In the genomic region with DNA sequence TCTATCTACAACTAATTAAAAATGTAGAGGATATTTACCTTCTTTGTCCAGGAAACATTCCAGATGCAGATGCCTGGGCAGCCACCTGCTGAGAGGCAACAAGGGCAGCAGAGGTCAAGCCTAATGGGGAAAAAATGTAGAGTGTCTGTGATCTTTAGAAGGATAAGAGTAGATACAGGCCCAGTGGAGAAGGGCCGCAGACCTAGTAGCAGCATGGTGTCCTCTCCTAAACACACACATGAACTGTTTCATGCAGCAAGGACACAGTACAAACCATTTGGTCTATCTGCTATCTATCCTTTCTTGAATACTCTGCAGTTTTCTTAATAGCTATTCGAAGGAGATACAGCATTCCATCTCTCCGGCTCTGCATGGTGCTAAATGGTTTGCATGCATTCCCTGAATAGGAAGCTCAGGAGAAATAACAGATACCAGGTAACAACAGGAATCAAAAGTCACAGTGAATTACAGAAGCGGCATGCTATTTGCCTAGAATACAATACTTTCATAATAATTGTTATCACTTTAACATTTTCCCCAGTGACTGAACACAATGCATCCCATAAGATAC, we compare ENCODE assay signal across 2 cellular contexts.
A peak's percentile ranks its signal among the peaks of the same experiment; 100 is the strongest.
TF ChIP-seq lines count a peak whose summit lies in the region.

No MANE protein-coding gene starts in this region.

TF ChIP-seq in A549, 52 proteins besides CTCF, POLR2A, EP300 and RAD21:
- TF ChIP-seq GATA3 (IDR thresholded peaks at IDR 0.05; ENCODE audit: borderline replicate concordance) = peak; percentile 29; the same call in 1 of the 2 replicates
- TF ChIP-seq FOSB (CRISPR knock-in tag; IDR thresholded peaks at IDR 0.05) = no peak

TF ChIP-seq in H1, 55 proteins besides CTCF, POLR2A, EP300 and RAD21:
- TF ChIP-seq KDM4A (IDR thresholded peaks at IDR 0.05; ENCODE audit: low read depth, low read length, severe bottlenecking) (no peak), HDAC2 (IDR thresholded peaks at IDR 0.05; ENCODE audit: borderline replicate concordance in 1 of 2, low read depth in 2 of 2, low read length in 2 of 2) (no peak; a peak in 1 of 4 replicates), CHD1 (IDR thresholded peaks at IDR 0.05; ENCODE audit: low read depth, low read length) (no peak), RXRA (IDR thresholded peaks at IDR 0.05; ENCODE audit: insufficient read depth, low read depth, low read length) (peak; percentile 87; the same call in 1 of the 2 replicates), HDAC6 (IDR thresholded peaks at IDR 0.05; ENCODE audit: low read depth, low read length) (no peak), BACH1 (IDR thresholded peaks at IDR 0.05; ENCODE audit: low read length) (no peak), RBBP5 (IDR thresholded peaks at IDR 0.05; ENCODE audit: borderline replicate concordance, low read depth, low read length) (no peak), GABPA (IDR thresholded peaks at IDR 0.05; ENCODE audit: borderline replicate concordance, insufficient read depth, low read length) (no peak), GTF2F1 (IDR thresholded peaks at IDR 0.05; ENCODE audit: borderline replicate concordance, low read depth, low read length) (no peak), RFX5 (IDR thresholded peaks at IDR 0.05; ENCODE audit: borderline replicate concordance, low read depth, low read length) (no peak), ASH2L (IDR thresholded peaks at IDR 0.05; ENCODE audit: low read length) (peak; percentile 37), SP4 (IDR thresholded peaks at IDR 0.05; ENCODE audit: low read length) (no peak), TEAD4 (IDR thresholded peaks at IDR 0.05; ENCODE audit: low read depth, low read length) (peak; percentile 95), SIX5 (IDR thresholded peaks at IDR 0.05; ENCODE audit: low read depth, low read length) (no peak), JUND (IDR thresholded peaks at IDR 0.05; ENCODE audit: low read length) (no peak), CBX5 (IDR thresholded peaks at IDR 0.05; ENCODE audit: low read depth, low read length) (no peak), SRF (IDR thresholded peaks at IDR 0.05; ENCODE audit: low read depth, low read length) (no peak), BCL11A (IDR thresholded peaks at IDR 0.05; ENCODE audit: low read depth in 2 of 2, low read length in 2 of 2) (no peak), CREB1 (IDR thresholded peaks at IDR 0.05) (no peak), POU5F1 (IDR thresholded peaks at IDR 0.05; ENCODE audit: low read depth, low read length) (0 out of 2 replicates have a peak, but pooled peaks have one; percentile 38), SP1 (IDR thresholded peaks at IDR 0.05; ENCODE audit: low read depth, low read length) (0 out of 2 replicates have a peak, but pooled peaks have one; percentile 19), JUN (IDR thresholded peaks at IDR 0.05; ENCODE audit: low read depth, low read length) (no peak), CEBPB (IDR thresholded peaks at IDR 0.05; ENCODE audit: low read depth, low read length) (no peak), MAFK (IDR thresholded peaks at IDR 0.05; ENCODE audit: low read depth, low read length) (no peak), TCF12 (IDR thresholded peaks at IDR 0.05; ENCODE audit: low read depth, low read length) (0 out of 2 replicates have a peak, but pooled peaks have one; percentile 41), EZH2 (IDR thresholded peaks at IDR 0.05; ENCODE audit: low read depth, low read length, severe bottlenecking) (no peak), CHD2 (IDR thresholded peaks at IDR 0.05; ENCODE audit: low read length) (no peak), EGR1 (IDR thresholded peaks at IDR 0.05; ENCODE audit: borderline replicate concordance, low read depth, low read length) (no peak), SP2 (IDR thresholded peaks at IDR 0.05; ENCODE audit: low read length) (no peak), CBX8 (IDR thresholded peaks at IDR 0.05; ENCODE audit: borderline replicate concordance, low read depth, low read length) (no peak), YY1 (IDR thresholded peaks at IDR 0.05; ENCODE audit: low read depth, low read length) (no peak), NANOG (IDR thresholded peaks at IDR 0.05; ENCODE audit: insufficient read depth, low read depth, low read length, poor library complexity, severe bottlenecking) (no peak), SIN3A (conservative IDR thresholded peaks at IDR 0.05 in 1 of 2, IDR thresholded peaks at IDR 0.05 in 1 of 2; ENCODE audit: low read depth in 1 of 2, low read length in 2 of 2) (no peak)
- TF ChIP-seq, protein P1, sequence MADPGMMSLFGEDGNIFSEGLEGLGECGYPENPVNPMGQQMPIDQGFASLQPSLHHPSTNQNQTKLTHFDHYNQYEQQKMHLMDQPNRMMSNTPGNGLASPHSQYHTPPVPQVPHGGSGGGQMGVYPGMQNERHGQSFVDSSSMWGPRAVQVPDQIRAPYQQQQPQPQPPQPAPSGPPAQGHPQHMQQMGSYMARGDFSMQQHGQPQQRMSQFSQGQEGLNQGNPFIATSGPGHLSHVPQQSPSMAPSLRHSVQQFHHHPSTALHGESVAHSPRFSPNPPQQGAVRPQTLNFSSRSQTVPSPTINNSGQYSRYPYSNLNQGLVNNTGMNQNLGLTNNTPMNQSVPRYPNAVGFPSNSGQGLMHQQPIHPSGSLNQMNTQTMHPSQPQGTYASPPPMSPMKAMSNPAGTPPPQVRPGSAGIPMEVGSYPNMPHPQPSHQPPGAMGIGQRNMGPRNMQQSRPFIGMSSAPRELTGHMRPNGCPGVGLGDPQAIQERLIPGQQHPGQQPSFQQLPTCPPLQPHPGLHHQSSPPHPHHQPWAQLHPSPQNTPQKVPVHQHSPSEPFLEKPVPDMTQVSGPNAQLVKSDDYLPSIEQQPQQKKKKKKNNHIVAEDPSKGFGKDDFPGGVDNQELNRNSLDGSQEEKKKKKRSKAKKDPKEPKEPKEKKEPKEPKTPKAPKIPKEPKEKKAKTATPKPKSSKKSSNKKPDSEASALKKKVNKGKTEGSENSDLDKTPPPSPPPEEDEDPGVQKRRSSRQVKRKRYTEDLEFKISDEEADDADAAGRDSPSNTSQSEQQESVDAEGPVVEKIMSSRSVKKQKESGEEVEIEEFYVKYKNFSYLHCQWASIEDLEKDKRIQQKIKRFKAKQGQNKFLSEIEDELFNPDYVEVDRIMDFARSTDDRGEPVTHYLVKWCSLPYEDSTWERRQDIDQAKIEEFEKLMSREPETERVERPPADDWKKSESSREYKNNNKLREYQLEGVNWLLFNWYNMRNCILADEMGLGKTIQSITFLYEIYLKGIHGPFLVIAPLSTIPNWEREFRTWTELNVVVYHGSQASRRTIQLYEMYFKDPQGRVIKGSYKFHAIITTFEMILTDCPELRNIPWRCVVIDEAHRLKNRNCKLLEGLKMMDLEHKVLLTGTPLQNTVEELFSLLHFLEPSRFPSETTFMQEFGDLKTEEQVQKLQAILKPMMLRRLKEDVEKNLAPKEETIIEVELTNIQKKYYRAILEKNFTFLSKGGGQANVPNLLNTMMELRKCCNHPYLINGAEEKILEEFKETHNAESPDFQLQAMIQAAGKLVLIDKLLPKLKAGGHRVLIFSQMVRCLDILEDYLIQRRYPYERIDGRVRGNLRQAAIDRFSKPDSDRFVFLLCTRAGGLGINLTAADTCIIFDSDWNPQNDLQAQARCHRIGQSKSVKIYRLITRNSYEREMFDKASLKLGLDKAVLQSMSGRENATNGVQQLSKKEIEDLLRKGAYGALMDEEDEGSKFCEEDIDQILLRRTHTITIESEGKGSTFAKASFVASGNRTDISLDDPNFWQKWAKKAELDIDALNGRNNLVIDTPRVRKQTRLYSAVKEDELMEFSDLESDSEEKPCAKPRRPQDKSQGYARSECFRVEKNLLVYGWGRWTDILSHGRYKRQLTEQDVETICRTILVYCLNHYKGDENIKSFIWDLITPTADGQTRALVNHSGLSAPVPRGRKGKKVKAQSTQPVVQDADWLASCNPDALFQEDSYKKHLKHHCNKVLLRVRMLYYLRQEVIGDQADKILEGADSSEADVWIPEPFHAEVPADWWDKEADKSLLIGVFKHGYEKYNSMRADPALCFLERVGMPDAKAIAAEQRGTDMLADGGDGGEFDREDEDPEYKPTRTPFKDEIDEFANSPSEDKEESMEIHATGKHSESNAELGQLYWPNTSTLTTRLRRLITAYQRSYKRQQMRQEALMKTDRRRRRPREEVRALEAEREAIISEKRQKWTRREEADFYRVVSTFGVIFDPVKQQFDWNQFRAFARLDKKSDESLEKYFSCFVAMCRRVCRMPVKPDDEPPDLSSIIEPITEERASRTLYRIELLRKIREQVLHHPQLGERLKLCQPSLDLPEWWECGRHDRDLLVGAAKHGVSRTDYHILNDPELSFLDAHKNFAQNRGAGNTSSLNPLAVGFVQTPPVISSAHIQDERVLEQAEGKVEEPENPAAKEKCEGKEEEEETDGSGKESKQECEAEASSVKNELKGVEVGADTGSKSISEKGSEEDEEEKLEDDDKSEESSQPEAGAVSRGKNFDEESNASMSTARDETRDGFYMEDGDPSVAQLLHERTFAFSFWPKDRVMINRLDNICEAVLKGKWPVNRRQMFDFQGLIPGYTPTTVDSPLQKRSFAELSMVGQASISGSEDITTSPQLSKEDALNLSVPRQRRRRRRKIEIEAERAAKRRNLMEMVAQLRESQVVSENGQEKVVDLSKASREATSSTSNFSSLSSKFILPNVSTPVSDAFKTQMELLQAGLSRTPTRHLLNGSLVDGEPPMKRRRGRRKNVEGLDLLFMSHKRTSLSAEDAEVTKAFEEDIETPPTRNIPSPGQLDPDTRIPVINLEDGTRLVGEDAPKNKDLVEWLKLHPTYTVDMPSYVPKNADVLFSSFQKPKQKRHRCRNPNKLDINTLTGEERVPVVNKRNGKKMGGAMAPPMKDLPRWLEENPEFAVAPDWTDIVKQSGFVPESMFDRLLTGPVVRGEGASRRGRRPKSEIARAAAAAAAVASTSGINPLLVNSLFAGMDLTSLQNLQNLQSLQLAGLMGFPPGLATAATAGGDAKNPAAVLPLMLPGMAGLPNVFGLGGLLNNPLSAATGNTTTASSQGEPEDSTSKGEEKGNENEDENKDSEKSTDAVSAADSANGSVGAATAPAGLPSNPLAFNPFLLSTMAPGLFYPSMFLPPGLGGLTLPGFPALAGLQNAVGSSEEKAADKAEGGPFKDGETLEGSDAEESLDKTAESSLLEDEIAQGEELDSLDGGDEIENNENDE (IDR thresholded peaks at IDR 0.05; ENCODE audit: insufficient replicate concordance, low read length) = no peak
- TF ChIP-seq, protein P2, sequence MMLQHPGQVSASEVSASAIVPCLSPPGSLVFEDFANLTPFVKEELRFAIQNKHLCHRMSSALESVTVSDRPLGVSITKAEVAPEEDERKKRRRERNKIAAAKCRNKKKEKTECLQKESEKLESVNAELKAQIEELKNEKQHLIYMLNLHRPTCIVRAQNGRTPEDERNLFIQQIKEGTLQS (IDR thresholded peaks at IDR 0.05; ENCODE audit: insufficient read depth, low read depth, low read length) = no peak
- TF ChIP-seq, protein P3, sequence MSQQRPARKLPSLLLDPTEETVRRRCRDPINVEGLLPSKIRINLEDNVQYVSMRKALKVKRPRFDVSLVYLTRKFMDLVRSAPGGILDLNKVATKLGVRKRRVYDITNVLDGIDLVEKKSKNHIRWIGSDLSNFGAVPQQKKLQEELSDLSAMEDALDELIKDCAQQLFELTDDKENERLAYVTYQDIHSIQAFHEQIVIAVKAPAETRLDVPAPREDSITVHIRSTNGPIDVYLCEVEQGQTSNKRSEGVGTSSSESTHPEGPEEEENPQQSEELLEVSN (IDR thresholded peaks at IDR 0.05) = no peak
- TF ChIP-seq, protein P4, sequence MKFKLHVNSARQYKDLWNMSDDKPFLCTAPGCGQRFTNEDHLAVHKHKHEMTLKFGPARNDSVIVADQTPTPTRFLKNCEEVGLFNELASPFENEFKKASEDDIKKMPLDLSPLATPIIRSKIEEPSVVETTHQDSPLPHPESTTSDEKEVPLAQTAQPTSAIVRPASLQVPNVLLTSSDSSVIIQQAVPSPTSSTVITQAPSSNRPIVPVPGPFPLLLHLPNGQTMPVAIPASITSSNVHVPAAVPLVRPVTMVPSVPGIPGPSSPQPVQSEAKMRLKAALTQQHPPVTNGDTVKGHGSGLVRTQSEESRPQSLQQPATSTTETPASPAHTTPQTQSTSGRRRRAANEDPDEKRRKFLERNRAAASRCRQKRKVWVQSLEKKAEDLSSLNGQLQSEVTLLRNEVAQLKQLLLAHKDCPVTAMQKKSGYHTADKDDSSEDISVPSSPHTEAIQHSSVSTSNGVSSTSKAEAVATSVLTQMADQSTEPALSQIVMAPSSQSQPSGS (IDR thresholded peaks at IDR 0.05; ENCODE audit: low read length) = 0 out of 2 replicates have a peak, but pooled peaks have one; percentile 42
